ENCODE assay signal across 2 cellular contexts in the genomic region with DNA sequence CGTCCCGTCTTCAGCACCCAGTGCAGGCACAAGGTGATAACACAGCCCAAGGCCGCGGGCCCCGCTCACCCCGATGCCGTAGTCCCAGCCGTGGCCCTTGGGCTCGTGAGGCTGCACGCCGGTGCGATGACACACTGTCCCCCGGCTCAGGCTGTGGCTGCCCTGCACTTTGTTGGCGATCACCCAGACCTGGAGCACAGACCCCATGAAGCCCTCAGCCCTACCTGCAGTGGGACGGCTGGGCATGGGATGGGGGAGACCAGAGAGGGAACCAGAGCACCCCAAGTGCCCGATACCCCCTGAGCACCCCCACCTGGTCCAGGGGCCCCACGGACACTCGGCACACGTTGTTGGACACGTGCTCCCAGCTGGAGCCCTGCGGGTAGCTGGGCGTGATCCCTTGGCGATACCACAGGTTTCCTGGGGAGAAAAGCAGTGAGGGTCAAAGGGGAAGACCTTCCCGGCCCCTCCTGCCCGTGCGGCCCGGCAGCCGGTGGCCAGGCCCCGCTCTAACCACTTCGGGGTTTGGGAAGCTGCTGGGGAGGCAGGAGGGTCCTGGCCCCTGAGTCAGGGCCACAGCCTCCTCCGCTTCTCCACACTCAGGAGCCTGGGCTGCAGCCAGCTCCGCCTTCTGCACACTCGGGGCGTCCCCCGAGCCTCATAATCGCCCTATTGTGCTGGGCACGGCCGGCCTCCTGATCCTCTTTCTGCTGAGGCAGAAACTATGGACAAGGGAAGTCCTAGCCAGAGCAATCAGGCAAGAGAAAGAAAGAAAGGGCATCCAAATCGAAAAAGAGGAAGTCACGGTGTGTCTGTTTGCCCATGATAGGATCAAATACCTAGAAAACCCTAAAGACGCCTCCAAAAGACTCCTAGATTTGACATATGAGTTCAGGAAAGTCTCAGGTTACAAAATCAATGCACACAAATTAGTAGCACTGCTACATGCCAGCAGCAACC.
TF ChIP-seq lines count a peak whose summit lies in the region.

No MANE protein-coding gene starts in this region.

TF ChIP-seq in IMR-90, 13 proteins besides CTCF, POLR2A, EP300 and RAD21:
- TF ChIP-seq BHLHE40 (IDR thresholded peaks at IDR 0.05; ENCODE audit: low read depth, low read length), result no peak
- TF ChIP-seq FOS (IDR thresholded peaks at IDR 0.05; ENCODE audit: low read depth, low read length), result no peak
- no peak for TF ChIP-seq NFE2L2 (IDR thresholded peaks at IDR 0.05; ENCODE audit: low read depth, low read length)
- TF ChIP-seq MAFK (IDR thresholded peaks at IDR 0.05; ENCODE audit: low read depth, low read length), result no peak
- TF ChIP-seq, protein P1, sequence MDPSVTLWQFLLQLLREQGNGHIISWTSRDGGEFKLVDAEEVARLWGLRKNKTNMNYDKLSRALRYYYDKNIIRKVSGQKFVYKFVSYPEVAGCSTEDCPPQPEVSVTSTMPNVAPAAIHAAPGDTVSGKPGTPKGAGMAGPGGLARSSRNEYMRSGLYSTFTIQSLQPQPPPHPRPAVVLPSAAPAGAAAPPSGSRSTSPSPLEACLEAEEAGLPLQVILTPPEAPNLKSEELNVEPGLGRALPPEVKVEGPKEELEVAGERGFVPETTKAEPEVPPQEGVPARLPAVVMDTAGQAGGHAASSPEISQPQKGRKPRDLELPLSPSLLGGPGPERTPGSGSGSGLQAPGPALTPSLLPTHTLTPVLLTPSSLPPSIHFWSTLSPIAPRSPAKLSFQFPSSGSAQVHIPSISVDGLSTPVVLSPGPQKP (IDR thresholded peaks at IDR 0.05; ENCODE audit: borderline replicate concordance, low read depth, low read length), result no peak
- TF ChIP-seq CEBPB (IDR thresholded peaks at IDR 0.05; ENCODE audit: low read depth, low read length), result no peak
- TF ChIP-seq RCOR1 (IDR thresholded peaks at IDR 0.05; ENCODE audit: insufficient replicate concordance, low read length), result no peak
- TF ChIP-seq MAZ (IDR thresholded peaks at IDR 0.05; ENCODE audit: borderline replicate concordance, low read depth, low read length), result no peak
- TF ChIP-seq USF2 (IDR thresholded peaks at IDR 0.05; ENCODE audit: low read depth, low read length), result no peak
- no peak for TF ChIP-seq MXI1 (IDR thresholded peaks at IDR 0.05; ENCODE audit: borderline replicate concordance, low read depth, low read length)
- no peak for TF ChIP-seq SMC3 (IDR thresholded peaks at IDR 0.05; ENCODE audit: low read depth, low read length)

TF ChIP-seq in endothelial cell of umbilical vein, 7 proteins besides CTCF, POLR2A, EP300 and RAD21:
- TF ChIP-seq, protein P2, sequence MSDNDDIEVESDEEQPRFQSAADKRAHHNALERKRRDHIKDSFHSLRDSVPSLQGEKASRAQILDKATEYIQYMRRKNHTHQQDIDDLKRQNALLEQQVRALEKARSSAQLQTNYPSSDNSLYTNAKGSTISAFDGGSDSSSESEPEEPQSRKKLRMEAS (IDR thresholded peaks at IDR 0.05; ENCODE audit: insufficient read depth, insufficient read length), result no peak
- TF ChIP-seq GATA2 (IDR thresholded peaks at IDR 0.05; ENCODE audit: insufficient read depth, insufficient read length, low read depth, low read length) (no peak), EZH2 (IDR thresholded peaks at IDR 0.05; ENCODE audit: borderline replicate concordance, low read depth, low read length, severe bottlenecking) (no peak), POLR2AphosphoS5 (IDR thresholded peaks at IDR 0.05; ENCODE audit: insufficient read depth, low read depth, low read length) (no peak), JUN (IDR thresholded peaks at IDR 0.05; ENCODE audit: borderline replicate concordance, insufficient read depth, insufficient read length, low read depth) (no peak), FOS (IDR thresholded peaks at IDR 0.05; ENCODE audit: borderline replicate concordance, insufficient read depth, low read length) (no peak), MYC (IDR thresholded peaks at IDR 0.05; ENCODE audit: low read depth, low read length) (no peak)
